19 cellular contexts compared by ENCODE assay signal in genomic region chr19:43773725-43774102, GRCh38. TPM values are rescaled to one million over a fixed set of nuclear protein-coding genes. Genes with fewer than 3 reads are reported as not detected.
DNase-seq lines count a peak whose midpoint lies in the region; ATAC-seq, FAIRE-seq and TF ChIP-seq lines count a peak whose summit lies in the region.
"Had no signal": no experiment of that assay in that cellular context is flagged by ENCODE, and none has a peak within 500 bp of the region (broad histone marks: within the 10 kb centered on the region; RNA-seq: fewer than 3 reads in every experiment).

No MANE protein-coding gene starts in this region.

- peaks cover 62% of the 10 kb centered on the region for H3K79me2 ChIP-seq in K562 (ENCODE audit: control insufficient read depth, insufficient read depth, low read length)

- H3K27me3 ChIP-seq in K562 (ENCODE audit: control insufficient read depth in 2 of 2, insufficient read depth in 2 of 2, low read length in 2 of 2) (no peaks in the 10 kb centered on the region), mucosa of stomach (ENCODE audit: control insufficient read depth, insufficient read depth, low read length) (no peaks in the 10 kb centered on the region)
- H3K27me3 ChIP-seq: right atrium auricular region had no signal

- no peaks in the 10 kb centered on the region for H3K9me3 ChIP-seq in HEK293 (ENCODE audit: control insufficient read depth, insufficient read depth, low read depth, low read length)
- H3K9me3 ChIP-seq in K562 (replicated peaks; ENCODE audit: control insufficient read depth, insufficient read depth, low read depth, low read length), result no peaks in the 10 kb centered on the region
- H3K9me3 ChIP-seq in mucosa of stomach (ENCODE audit: control insufficient read depth, low read length), result no peaks in the 10 kb centered on the region
- H3K9me3 ChIP-seq: left lung, right atrium auricular region had no signal

- peak; percentile 52; the same call in 1 of the 2 replicates for TF ChIP-seq EP300 in K562 (IDR thresholded peaks at IDR 0.05; ENCODE audit: low read length)

- TF ChIP-seq POLR2A in K562 (conservative IDR thresholded peaks at IDR 0.05), result peak; percentile 72

- H3K4me1 ChIP-seq in HEK293 (ENCODE audit: control insufficient read depth, insufficient read depth, low read length) (peaks cover 10% of the 10 kb centered on the region; the same call in 1 of the 2 replicates), K562 (replicated peaks in 1 of 2; ENCODE audit: control insufficient read depth in 2 of 2, insufficient read depth in 2 of 2, low read length in 2 of 2) (peaks cover 55 to 60% of the 10 kb centered on the region in 2 experiments), mucosa of stomach (ENCODE audit: control insufficient read depth, insufficient read depth, low read length) (peaks cover 57% of the 10 kb centered on the region)

- intact Hi-C loops in K562 (cut with micrococcal nuclease), result loop anchor here (1.0 kb wide), 1 partner anchor 12 kb away; no protein-coding TSS in a partner anchor

- DNase-seq in K562 (ENCODE audit: extremely low read depth in 1 of 4, low spot score in 3 of 4) (peak; percentile 68 to 91 (median 78)), HPDE6-E6E7 (ENCODE audit: extremely low spot score) (no peak), substantia nigra (lab: John Stamatoyannopoulos, UW) (no peak)
- DNase-seq in activated CD8-positive, alpha-beta memory T cell treated with anti-CD3 and anti-CD28 coated beads for 24 hours, result no peak
- DNase-seq: activated CD4-positive, alpha-beta T cell treated with anti-CD3 and anti-CD28 coated beads for 1 hour; activated T-cell treated with anti-CD3 and anti-CD28 coated beads, Interleukin-2, amount 50 U/mL, for 4 hours; MM.1S; naive B cell; NCI-H774; stimulated activated CD4-positive, alpha-beta T cell treated with anti-CD3 and anti-CD28 coated beads, Interleukin-2, amount 100 ng/mL, for 48 hours; T-helper 17 cell had no signal

- no TSS peak for BruUV-seq in K562 (replicated peaks; lab: Mats Ljungman, UMichigan)

- CTCF ChIA-PET in HEK293 (lab: Yijun Ruan, JAX), result interaction anchor here (0.6 to 17.4 kb wide), 13 partner anchors 7 to 401 kb away, joined by 3 to 203 read pairs (median 5); partner anchors contain the start of gene SMG9
- CTCF ChIA-PET in K562 (lab: Yijun Ruan, JAX; ENCODE audit: low intra/inter-chr PET ratio), result interaction anchor here (2.0 kb wide), 1 partner anchor 28 kb away, joined by 14 read pairs; no protein-coding TSS in a partner anchor

- 0% methylated on average over 5 of the region's 5 CpGs for WGBS in K562 (ENCODE audit: insufficient coverage, low coverage, missing lambda C conversion rate)

- 0 out of 4 replicates have a peak, but pooled peaks of 1 of the 2 experiments have one; percentile 6 for TF ChIP-seq RAD21 in K562 (CRISPR knock-in tag; conservative IDR thresholded peaks at IDR 0.05 in 1 of 2, IDR thresholded peaks at IDR 0.05 in 1 of 2)

- H3K4me3 ChIP-seq in HEK293 (ENCODE audit: low read depth, low read length) (no peak overlapping the region), K562 (peak overlapping the region; percentile 51), mucosa of stomach (ENCODE audit: low read length) (no peak overlapping the region)

- H4K20me1 ChIP-seq in K562 (replicated peaks; ENCODE audit: control insufficient read depth, insufficient read depth, low read length), result no peaks in the 10 kb centered on the region

- peak; percentile 90 for FAIRE-seq in K562 (lab: Jason Lieb, UNC)

- H2AFZ ChIP-seq in K562 (ENCODE audit: low read depth, low read length), result peak overlapping the region; percentile 74

- H3K9ac ChIP-seq in K562 (ENCODE audit: insufficient read depth in 1 of 2, low read depth in 2 of 2, low read length in 2 of 2) (peak overlapping the region; percentile 80 to 92), mucosa of stomach (ENCODE audit: low read length) (peak overlapping the region; percentile 46)

- no peak for TF ChIP-seq CTCF in HEK293 (tag by site-specific recombination; IDR thresholded peaks at IDR 0.05)
- no peak for TF ChIP-seq CTCF in K562 (IDR thresholded peaks at IDR 0.05 in 2 of 3, conservative IDR thresholded peaks at IDR 0.05 in 1 of 3; ENCODE audit: insufficient read depth in 2 of 3, low read depth in 1 of 3, low read length in 3 of 3)

- peak overlapping the region; percentile 92 for H3K4me2 ChIP-seq in K562 (ENCODE audit: insufficient read depth, low read length)

- POLR2A ChIA-PET in HEK293 (lab: Yijun Ruan, JAX), result interaction anchor here (1.1 to 1.5 kb wide), 4 partner anchors 9 to 105 kb away, joined by 3 to 7 read pairs (median 4); partner anchors contain the start of gene SMG9
- POLR2A ChIA-PET in K562 (lab: Yijun Ruan, JAX), result interaction anchor here (1.9 to 9.9 kb wide), 3 partner anchors 8 to 20 kb away, joined by 16 to 71 read pairs (median 31); partner anchors contain the start of gene SMG9

- in situ Hi-C loops in K562 (cut with MboI), result no loop called here

- ATAC-seq in K562, result peak; percentile 71
- ATAC-seq: activated T-cell treated with anti-CD3 and anti-CD28 coated beads, Interleukin-2, amount 50 U/mL, for 4 hours; T-helper 17 cell had no signal

- no peaks in the 10 kb centered on the region for H3K36me3 ChIP-seq in HEK293 (ENCODE audit: control insufficient read depth in 2 of 2, insufficient read depth in 1 of 2, low read length in 2 of 2)
- peaks cover 41% of the 10 kb centered on the region for H3K36me3 ChIP-seq in K562 (ENCODE audit: control insufficient read depth, insufficient read depth, low read length)
- H3K36me3 ChIP-seq in mucosa of stomach (ENCODE audit: control insufficient read depth, insufficient read depth, low read length), result peaks cover 23% of the 10 kb centered on the region
- H3K36me3 ChIP-seq: right atrium auricular region had no signal

- H3K27ac ChIP-seq in HEK293 (ENCODE audit: extremely low read depth, low read depth, low read length) (no peak overlapping the region), K562 (ENCODE audit: extremely low read depth, low read depth, low read length) (peak overlapping the region; percentile 95), substantia nigra (ENCODE audit: low read depth, low read length, poor library complexity, severe bottlenecking) (no peak overlapping the region)
- H3K27ac ChIP-seq: left lung had no signal

- H3K9me1 ChIP-seq in K562 (ENCODE audit: control insufficient read depth, insufficient read depth, low read length), result no peaks in the 10 kb centered on the region

RNA-seq across cellular contexts. Expression of gene KCNN4, which starts 7.1 kb away (rescaled TPM):
- total RNA-seq in K562 (2011; cell fraction: chromatin; rRNA removed; ENCODE audit: low replicate concordance), result 29.9 and 77.4 TPM in 2 replicates
- total RNA-seq in K562 (2011; cell fraction: nucleolus; rRNA removed), result 79.4 and 80.4 TPM in 2 replicates
- 61.0 and 61.7 TPM in 2 replicates for total RNA-seq in K562 (2011; cell fraction: nucleoplasm; rRNA removed)
- total RNA-seq in K562 (2014; rRNA removed) (31.8 and 32.1 TPM in 2 replicates), K562 (2014; rRNA removed; fragmentation: Illumina TruSeq; extraction: Trizol) (9.2 and 10.7 TPM in 2 replicates), K562 (2015; rRNA removed; fragmentation: Illumina TruSeq; extraction: Trizol) (18.6 and 19.5 TPM in 2 replicates), K562 (2021) (26.6 and 28.6 TPM in 2 replicates)
- polyA plus RNA-seq in K562 (2011; rRNA removed) (29.4 and 33.9 TPM in 2 replicates), K562 (2014; fragmentation: Illumina TruSeq; extraction: Trizol) (22.6 and 25.9 TPM in 2 replicates), K562 (2014; fragmentation: Nextera tagmentation; extraction: Ambion mirVana) (1 to 10 TPM in 1 of 2 experiments, under 1 TPM in 1; 0.53 to 2.0 TPM), K562 (2014; rRNA removed) (37.6 and 37.7 TPM in 2 replicates)
- 40.2 and 61.3 TPM in 2 replicates for polyA plus RNA-seq in K562 (2011; cell fraction: cytosol; rRNA removed)
- 111 and 177 TPM in 2 replicates for polyA plus RNA-seq in K562 (2011; cell fraction: nucleus; rRNA removed)
- polyA plus RNA-seq in K562 (2012), result 16.4 and 18.7 TPM in 2 replicates
- 18.4 and 22.7 TPM in 2 replicates for polyA minus RNA-seq in K562 (2011; rRNA and poly(A)+ RNA removed)
- 16.1 and 22.7 TPM in 2 replicates for polyA minus RNA-seq in K562 (2011; cell fraction: cytosol; rRNA and poly(A)+ RNA removed)
- polyA minus RNA-seq in K562 (2011; cell fraction: nucleus; rRNA and poly(A)+ RNA removed), result 26.3 and 27.8 TPM in 2 replicates

RNA-seq across cellular contexts. Expression of gene SMG9, which starts 19.0 kb away (rescaled TPM):
- total RNA-seq in K562 (2011; cell fraction: chromatin; rRNA removed; ENCODE audit: low replicate concordance), result 85.7 and 122 TPM in 2 replicates
- 58.7 and 72.8 TPM in 2 replicates for total RNA-seq in K562 (2011; cell fraction: nucleolus; rRNA removed)
- total RNA-seq in K562 (2011; cell fraction: nucleoplasm; rRNA removed), result 73.1 and 75.7 TPM in 2 replicates
- total RNA-seq in K562 (2014; rRNA removed) (38.6 and 40.2 TPM in 2 replicates), K562 (2014; rRNA removed; fragmentation: Illumina TruSeq; extraction: Trizol) (17.2 and 21.8 TPM in 2 replicates), K562 (2015; rRNA removed; fragmentation: Illumina TruSeq; extraction: Trizol) (39.6 and 40.4 TPM in 2 replicates), K562 (2021) (79.7 and 86.1 TPM in 2 replicates)
- polyA plus RNA-seq in K562 (2011; rRNA removed) (17.7 and 53.5 TPM in 2 replicates), K562 (2014; fragmentation: Illumina TruSeq; extraction: Trizol) (53.6 and 61.0 TPM in 2 replicates), K562 (2014; fragmentation: Nextera tagmentation; extraction: Ambion mirVana) (1 to 10 TPM; 1.7 to 3.9 TPM), K562 (2014; rRNA removed) (46.1 and 49.1 TPM in 2 replicates)
- polyA plus RNA-seq in K562 (2011; cell fraction: cytosol; rRNA removed), result 27.4 and 31.8 TPM in 2 replicates
- 122 and 124 TPM in 2 replicates for polyA plus RNA-seq in K562 (2011; cell fraction: nucleus; rRNA removed)
- polyA plus RNA-seq in K562 (2012), result 34.7 and 52.6 TPM in 2 replicates
- polyA minus RNA-seq in K562 (2011; rRNA and poly(A)+ RNA removed), result 14.1 and 14.6 TPM in 2 replicates
- 23.5 and 24.0 TPM in 2 replicates for polyA minus RNA-seq in K562 (2011; cell fraction: cytosol; rRNA and poly(A)+ RNA removed)
- polyA minus RNA-seq in K562 (2011; cell fraction: nucleus; rRNA and poly(A)+ RNA removed), result 18.7 and 33.0 TPM in 2 replicates

RNA-seq across cellular contexts. Expression of gene LYPD5, which starts 28.5 kb away (rescaled TPM):
- 0.42 and 1.1 TPM in 2 replicates for total RNA-seq in K562 (2011; cell fraction: chromatin; rRNA removed; ENCODE audit: low replicate concordance)
- 0.26 and 0.50 TPM in 2 replicates for total RNA-seq in K562 (2011; cell fraction: nucleolus; rRNA removed)
- 0.15 TPM in 1 of 2 replicates, not detected in the other for total RNA-seq in K562 (2011; cell fraction: nucleoplasm; rRNA removed)
- total RNA-seq in K562 (2014; rRNA removed), result 0.20 TPM in 1 of 2 replicates, not detected in the other
- 0.13 TPM in 1 of 2 replicates, not detected in the other for total RNA-seq in K562 (2014; rRNA removed; fragmentation: Illumina TruSeq; extraction: Trizol)
- 0.19 and 0.22 TPM in 2 replicates for total RNA-seq in K562 (2015; rRNA removed; fragmentation: Illumina TruSeq; extraction: Trizol)
- total RNA-seq in K562 (2021), result 0.09 and 0.25 TPM in 2 replicates
- 0.21 and 0.26 TPM in 2 replicates for polyA plus RNA-seq in K562 (2011; rRNA removed)
- 0.16 and 0.39 TPM in 2 replicates for polyA plus RNA-seq in K562 (2011; cell fraction: cytosol; rRNA removed)
- 0.14 and 0.47 TPM in 2 replicates for polyA plus RNA-seq in K562 (2011; cell fraction: nucleus; rRNA removed)
- 0.09 and 0.25 TPM in 2 replicates for polyA plus RNA-seq in K562 (2012)
- 0.06 and 0.24 TPM in 2 replicates for polyA plus RNA-seq in K562 (2014; fragmentation: Illumina TruSeq; extraction: Trizol)
- under 1 TPM in 1 of 2 experiments, not detected in 1; 0.03 TPM for polyA plus RNA-seq in K562 (2014; fragmentation: Nextera tagmentation; extraction: Ambion mirVana)
- polyA plus RNA-seq in K562 (2014; rRNA removed), result 0.11 TPM in 1 of 2 replicates, not detected in the other
- polyA minus RNA-seq in K562 (2011; rRNA and poly(A)+ RNA removed), result 0.21 TPM in 2 replicates
- not detected in 2 replicates for polyA minus RNA-seq in K562 (2011; cell fraction: cytosol; rRNA and poly(A)+ RNA removed)
- polyA minus RNA-seq in K562 (2011; cell fraction: nucleus; rRNA and poly(A)+ RNA removed), result 0.22 and 0.54 TPM in 2 replicates
- total RNA-seq: chondrocyte, epithelial cell of proximal tubule had no signal

RNA-seq across cellular contexts. Expression of gene ZNF283, which starts 53.4 kb away (rescaled TPM):
- total RNA-seq in K562 (2011; cell fraction: chromatin; rRNA removed; ENCODE audit: low replicate concordance), result 18.2 and 43.1 TPM in 2 replicates
- 15.0 and 16.3 TPM in 2 replicates for total RNA-seq in K562 (2011; cell fraction: nucleolus; rRNA removed)
- total RNA-seq in K562 (2011; cell fraction: nucleoplasm; rRNA removed), result 19.9 and 37.9 TPM in 2 replicates
- 7.9 TPM in 2 replicates for total RNA-seq in K562 (2014; rRNA removed)
- 19.5 and 21.3 TPM in 2 replicates for total RNA-seq in K562 (2014; rRNA removed; fragmentation: Illumina TruSeq; extraction: Trizol)
- 11.3 and 14.0 TPM in 2 replicates for total RNA-seq in K562 (2015; rRNA removed; fragmentation: Illumina TruSeq; extraction: Trizol)
- total RNA-seq in K562 (2021), result 10.3 and 10.7 TPM in 2 replicates
- polyA plus RNA-seq in K562 (2011; rRNA removed), result 7.3 and 9.8 TPM in 2 replicates
- 0.78 and 2.6 TPM in 2 replicates for polyA plus RNA-seq in K562 (2011; cell fraction: cytosol; rRNA removed)
- 7.9 and 12.9 TPM in 2 replicates for polyA plus RNA-seq in K562 (2011; cell fraction: nucleus; rRNA removed)
- 5.7 and 5.8 TPM in 2 replicates for polyA plus RNA-seq in K562 (2012)
- polyA plus RNA-seq in K562 (2014; fragmentation: Illumina TruSeq; extraction: Trizol), result 6.2 and 7.0 TPM in 2 replicates
- 10 to 100 TPM in 1 of 2 experiments, 1 to 10 TPM in 1; 6.0 to 11.1 TPM for polyA plus RNA-seq in K562 (2014; fragmentation: Nextera tagmentation; extraction: Ambion mirVana)
- 7.2 and 9.4 TPM in 2 replicates for polyA plus RNA-seq in K562 (2014; rRNA removed)
- 21.0 and 25.4 TPM in 2 replicates for polyA minus RNA-seq in K562 (2011; rRNA and poly(A)+ RNA removed)
- 4.3 and 6.1 TPM in 2 replicates for polyA minus RNA-seq in K562 (2011; cell fraction: cytosol; rRNA and poly(A)+ RNA removed)
- 12.8 and 28.8 TPM in 2 replicates for polyA minus RNA-seq in K562 (2011; cell fraction: nucleus; rRNA and poly(A)+ RNA removed)

RNA-seq across cellular contexts. Expression of gene IRGC, which starts 57.8 kb away (rescaled TPM):
- not detected in 2 replicates for total RNA-seq in K562 (2011; cell fraction: chromatin; rRNA removed; ENCODE audit: low replicate concordance)
- total RNA-seq in K562 (2011; cell fraction: nucleolus; rRNA removed), result not detected in 2 replicates
- total RNA-seq in K562 (2011; cell fraction: nucleoplasm; rRNA removed), result not detected in 2 replicates
- not detected in 2 replicates for total RNA-seq in K562 (2014; rRNA removed)
- not detected in 2 replicates for total RNA-seq in K562 (2014; rRNA removed; fragmentation: Illumina TruSeq; extraction: Trizol)
- not detected in 2 replicates for total RNA-seq in K562 (2015; rRNA removed; fragmentation: Illumina TruSeq; extraction: Trizol)
- not detected in 2 replicates for total RNA-seq in K562 (2021)
- polyA plus RNA-seq in K562 (2011; rRNA removed), result not detected in 2 replicates
- polyA plus RNA-seq in K562 (2011; cell fraction: cytosol; rRNA removed), result not detected in 2 replicates
- polyA plus RNA-seq in K562 (2011; cell fraction: nucleus; rRNA removed), result not detected in 2 replicates
- polyA plus RNA-seq in K562 (2012), result not detected in 2 replicates
- not detected in 2 replicates for polyA plus RNA-seq in K562 (2014; fragmentation: Illumina TruSeq; extraction: Trizol)
- polyA plus RNA-seq in K562 (2014; fragmentation: Nextera tagmentation; extraction: Ambion mirVana), result not detected
- not detected in 2 replicates for polyA plus RNA-seq in K562 (2014; rRNA removed)
- polyA minus RNA-seq in K562 (2011; rRNA and poly(A)+ RNA removed), result not detected in 2 replicates
- not detected in 2 replicates for polyA minus RNA-seq in K562 (2011; cell fraction: cytosol; rRNA and poly(A)+ RNA removed)
- not detected in 2 replicates for polyA minus RNA-seq in K562 (2011; cell fraction: nucleus; rRNA and poly(A)+ RNA removed)
- total RNA-seq: activated T-cell treated with anti-CD3 and anti-CD28 coated beads, Interleukin-2, amount 50 U/mL, for 4 hours; chondrocyte; epithelial cell of proximal tubule; left lung; right atrium auricular region; T-helper 17 cell; ureter had no signal
- polyA plus RNA-seq: adipose tissue had no signal

Comparison
In these comparisons a context has a peak if more than half of its experiments do, and no peak if none do; other contexts are left out.
1. DNase-seq: peak in K562 (4 of 4); none in activated CD8-positive, alpha-beta memory T cell treated with anti-CD3 and anti-CD28 coated beads for 24 hours (single experiment), HPDE6-E6E7 (single experiment) and substantia nigra (0 of 49).
2. Of the 44 proteins assayed by ChIP-seq in both K562 and HEK293: peak only in K562: PRDM10 and ZBTB7A; only in HEK293: none; in both: none; in neither: 42.